ENCODE assay signal across 8 cellular contexts in the genomic region with DNA sequence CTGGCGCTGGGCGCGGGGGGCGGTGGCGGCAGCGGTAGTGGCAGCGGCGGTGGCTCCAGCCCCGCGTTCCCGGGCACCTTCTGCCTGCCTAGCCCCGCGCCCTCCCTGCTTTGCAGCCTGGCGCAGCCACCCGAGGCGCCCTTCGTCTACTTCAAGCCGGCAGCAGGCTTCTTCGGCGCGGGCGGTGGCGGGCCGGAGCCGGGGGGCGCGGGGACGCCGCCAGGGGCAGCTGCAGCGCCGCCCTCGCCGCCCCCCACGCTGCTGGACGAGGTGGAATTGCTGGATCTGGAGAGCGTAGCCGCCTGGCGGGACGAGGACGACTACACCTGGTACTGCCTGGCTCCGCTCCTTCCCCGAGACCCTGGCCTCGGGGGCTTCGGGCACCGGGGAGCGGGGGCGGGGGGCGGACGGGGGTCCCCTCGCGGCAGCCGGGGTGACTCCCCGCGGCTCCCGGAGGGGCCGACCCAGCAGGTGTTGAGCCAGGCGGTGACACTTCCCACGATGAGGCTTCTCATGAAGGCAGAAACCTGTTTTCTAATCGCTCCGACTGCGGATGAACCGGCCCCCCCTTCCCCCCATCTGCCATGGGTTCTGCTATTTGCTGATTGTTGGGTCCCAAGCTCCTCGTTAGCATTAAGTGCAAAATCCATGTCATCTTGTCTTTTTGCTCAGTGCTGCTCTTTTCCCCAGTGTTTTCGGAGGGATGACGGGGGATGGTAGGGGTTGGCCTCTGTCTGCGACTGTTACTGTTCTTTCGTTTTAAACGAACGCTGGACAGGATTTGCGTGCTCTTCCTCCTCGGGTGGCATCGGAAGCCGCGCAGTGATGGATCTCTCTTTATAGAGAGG. TPM values are rescaled to one million over a fixed set of nuclear protein-coding genes. Genes with fewer than 3 reads are reported as not detected.
DNase-seq lines count a peak whose midpoint lies in the region; ATAC-seq lines count a peak whose summit lies in the region.

No MANE protein-coding gene starts in this region.

- peaks cover 49% of the 10 kb centered on the region for H3K4me1 Mint-ChIP-seq in activated naive CD8-positive, alpha-beta T cell (ENCODE audit: low read depth)

- H3K27ac Mint-ChIP-seq in activated naive CD8-positive, alpha-beta T cell, result peak overlapping the region; percentile 92

- intact Hi-C loops in left cardiac atrium (cut with DNase I), result no loop called here

- DNase-seq in CD1c-positive myeloid dendritic cell (ENCODE audit: extremely low spot score) (peak; percentile 37), SK-N-DZ (ENCODE audit: low spot score) (peak; percentile 56), left cardiac atrium (peak; percentile 25), pons (ENCODE audit: low spot score) (peak; percentile 68), NCI-H1048 (lab: John Stamatoyannopoulos, UW) (no peak)

- H3K9me3 Mint-ChIP-seq in activated naive CD8-positive, alpha-beta T cell (ENCODE audit: low read depth), result no peaks in the 10 kb centered on the region

- no peaks in the 10 kb centered on the region for H3K27me3 Mint-ChIP-seq in activated naive CD8-positive, alpha-beta T cell

- ATAC-seq in GM19372 (IDR thresholded peaks at IDR 0.05; ENCODE audit: low read depth, unreplicated experiment) (peak; percentile 17), HG03469 (IDR thresholded peaks at IDR 0.05; ENCODE audit: unreplicated experiment) (peak; percentile 5), left cardiac atrium (peak; percentile 14 to 24)

- H3K4me3 Mint-ChIP-seq in activated naive CD8-positive, alpha-beta T cell, result peak overlapping the region; percentile 99

- no peaks in the 10 kb centered on the region for H3K36me3 Mint-ChIP-seq in activated naive CD8-positive, alpha-beta T cell

RNA-seq across cellular contexts. Expression of gene SLAIN1, which starts 0.9 kb away (rescaled TPM):
- 52.8 and 56.3 TPM in 2 replicates for polyA plus RNA-seq in SK-N-DZ (2014; cell fraction: cytosol; rRNA removed)
- polyA plus RNA-seq in SK-N-DZ (2014; cell fraction: nucleus; rRNA removed), result 30.1 and 35.0 TPM in 2 replicates
- total RNA-seq in left cardiac atrium, result 10 to 100 TPM in 1 of 2 donors, 1 to 10 TPM in 1; 9.1 to 12.0 TPM
